Comparison of ENCODE assay signal across 3 cellular contexts in genomic region chr16:57690782-57691471, GRCh38.
TF ChIP-seq lines count a peak whose summit lies in the region.

No MANE protein-coding gene starts in this region.

TF ChIP-seq in HEK293, 187 proteins besides CTCF, POLR2A, EP300 and RAD21 (continues in another document):
- TF ChIP-seq PATZ1 (tag by site-specific recombination; IDR thresholded peaks at IDR 0.05) (no peak), ZNF530 (tag by site-specific recombination; IDR thresholded peaks at IDR 0.05; ENCODE audit: low read depth) (no peak), PRDM1 (tag by site-specific recombination; IDR thresholded peaks at IDR 0.05) (no peak), ZFP41 (tag by site-specific recombination; IDR thresholded peaks at IDR 0.05; ENCODE audit: borderline replicate concordance) (no peak), EGR2 (tag by site-specific recombination; IDR thresholded peaks at IDR 0.05; ENCODE audit: low read depth) (peak; percentile 85), ZNF394 (tag by site-specific recombination; IDR thresholded peaks at IDR 0.05; ENCODE audit: borderline replicate concordance) (no peak), ZBTB1 (tag by site-specific recombination; IDR thresholded peaks at IDR 0.05) (no peak), PRDM6 (tag by site-specific recombination; IDR thresholded peaks at IDR 0.05) (no peak), ZNF580 (tag by site-specific recombination; IDR thresholded peaks at IDR 0.05) (no peak), ZBTB49 (tag by site-specific recombination; IDR thresholded peaks at IDR 0.05; ENCODE audit: low read depth) (no peak), ZNF341 (tag by site-specific recombination; IDR thresholded peaks at IDR 0.05; ENCODE audit: low read depth) (no peak), ZNF701 (tag by site-specific recombination; IDR thresholded peaks at IDR 0.05) (no peak), ZFHX2 (tag by site-specific recombination; conservative IDR thresholded peaks at IDR 0.05) (0 out of 2 replicates have a peak, but pooled peaks have one; percentile 19)

TF ChIP-seq in HEK293T, 16 proteins besides CTCF, POLR2A, EP300 and RAD21 (continued from another document):
- TF ChIP-seq PKNOX1 (IDR thresholded peaks at IDR 0.05) (no peak), FOXA1 (IDR thresholded peaks at IDR 0.05) (no peak)
TF ChIP-seq in HEK293T: peak in this region for 0.

TF ChIP-seq in SK-N-SH treated with all-trans-retinoic acid at 6 μM for 48 hours, 23 proteins besides CTCF, POLR2A, EP300 and RAD21 (continued from another document):
- TF ChIP-seq CREB5 (CRISPR knock-in tag; IDR thresholded peaks at IDR 0.05; ENCODE audit: low read depth) (no peak), TCF4 (CRISPR knock-in tag; IDR thresholded peaks at IDR 0.05; ENCODE audit: borderline replicate concordance) (no peak), SNAI2 (CRISPR knock-in tag; IDR thresholded peaks at IDR 0.05) (no peak), TSHZ2 (CRISPR knock-in tag; IDR thresholded peaks at IDR 0.05) (no peak)
TF ChIP-seq in SK-N-SH treated with all-trans-retinoic acid at 6 μM for 48 hours: peak in this region for 0.
